ENCODE assay signal across 8 cellular contexts in the genomic region with DNA sequence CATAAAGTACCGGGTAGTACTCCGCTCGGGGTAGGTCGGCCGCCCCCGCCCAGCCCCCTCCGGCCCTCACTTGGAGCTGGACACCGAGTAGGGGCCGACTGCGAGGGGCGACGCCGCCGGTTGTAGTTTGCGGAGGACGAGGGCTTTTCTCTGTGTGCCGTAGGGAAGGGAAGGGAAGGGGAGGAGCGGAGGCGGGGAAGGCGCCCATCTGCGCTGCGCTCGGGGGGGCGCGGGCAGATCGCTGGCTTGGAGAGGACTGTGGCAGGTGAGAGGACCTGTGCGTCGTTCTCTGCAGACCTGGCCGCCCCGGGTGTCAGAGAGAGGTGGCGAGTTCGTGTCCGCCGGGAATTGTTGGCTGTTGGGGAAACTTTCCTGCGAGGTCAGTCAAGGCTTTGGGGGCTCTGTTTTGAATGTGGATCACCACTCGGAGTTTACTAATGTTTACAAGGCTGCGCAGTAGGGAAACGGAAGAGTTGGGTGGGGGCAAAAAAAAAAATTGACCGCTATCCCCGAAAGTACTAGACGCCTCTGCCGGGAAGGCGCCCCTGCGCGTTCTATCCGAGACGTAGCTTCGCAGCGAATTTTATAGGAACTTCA. TPM values are rescaled to one million over a fixed set of nuclear protein-coding genes. Genes with fewer than 3 reads are reported as not detected.
DNase-seq lines count a peak whose midpoint lies in the region; ATAC-seq and TF ChIP-seq lines count a peak whose summit lies in the region.

No MANE protein-coding gene starts in this region.

- peak; percentile 100 for TF ChIP-seq POLR2A in adrenal gland (IDR thresholded peaks at IDR 0.05)

- peak in 2 of 6 experiments; percentile 5 to 15 for TF ChIP-seq CTCF in adrenal gland (IDR thresholded peaks at IDR 0.05)
- TF ChIP-seq CTCF in GM13977 (IDR thresholded peaks at IDR 0.05; ENCODE audit: extremely low read depth, insufficient read depth, missing control alignments), result no peak

- peak overlapping the region; percentile 91 to 100 (median 99) for H3K27ac ChIP-seq in adrenal gland
- H3K27ac ChIP-seq in right cardiac atrium (ENCODE audit: low read length), result peak overlapping the region; percentile 100

- H3K9me3 ChIP-seq in adrenal gland (replicated peaks in 1 of 3), result no peaks in the 10 kb centered on the region
- H3K9me3 ChIP-seq in right cardiac atrium (ENCODE audit: control insufficient read depth, low read length), result no peaks in the 10 kb centered on the region

- intact Hi-C loops in adrenal gland (cut with DNase I), result loop anchor here in 1 of 2 donors (10.0 kb wide), 2 partner anchors 110 to 200 kb away; a partner anchor contains a TSS
- intact Hi-C loops in right cardiac atrium (cut with DNase I), result loop anchor here in 1 of 4 donors (10.0 kb wide), 1 partner anchor 100 kb away; no protein-coding TSS in a partner anchor
- intact Hi-C loops in sciatic nerve (cut with DNase I), result no loop called here

- in situ Hi-C loops in GM13977 (cut with MboI; ENCODE audit: low pct_unique_long_range_greater_than_20kb, low sequenced_read_pairs, unreplicated experiment), result no loop called here

- DNase-seq in activated gamma-delta T cell treated with Interleukin-2 at 50 U/mL for 16 hours (peak; percentile 48), activated gamma-delta T cell (lab: John Stamatoyannopoulos, UW) (no peak), OCI-M1 (lab: John Stamatoyannopoulos, UW) (peak; percentile 78), adrenal gland (peak; percentile 55 to 80 (median 65)), right cardiac atrium (peak; percentile 66 to 89 (median 88)), sciatic nerve (ENCODE audit: low spot score) (peak; percentile 84), GM13977 (ENCODE audit: low spot score) (no peak), NCI-H446 (lab: John Stamatoyannopoulos, UW) (no peak)

- H3K4me3 ChIP-seq in adrenal gland (peak overlapping the region; percentile 56 to 92 (median 84)), right cardiac atrium (ENCODE audit: low read length) (peak overlapping the region; percentile 99)

- ATAC-seq in right cardiac atrium (peak; percentile 6 to 11), sciatic nerve (peak; percentile 19)

- H3K4me1 ChIP-seq in adrenal gland (replicated peaks in 1 of 2) (peaks cover 6 to 30% of the 10 kb centered on the region in 2 donors), right cardiac atrium (ENCODE audit: control insufficient read depth, insufficient read depth, low read length) (peaks cover 3% of the 10 kb centered on the region)

- H3K27me3 ChIP-seq in adrenal gland (no peaks in the 10 kb centered on the region), right cardiac atrium (ENCODE audit: control insufficient read depth, insufficient read depth) (no peaks in the 10 kb centered on the region)

- 0% methylated on average over 34 to 49 of the region's 49 CpGs for WGBS in adrenal gland, 4 donors
- under 1% methylated on average over 49 of the region's 49 CpGs for WGBS in right cardiac atrium

- no peaks in the 10 kb centered on the region for H3K36me3 ChIP-seq in adrenal gland (replicated peaks in 1 of 2)

RNA-seq across cellular contexts. Expression of a gene that starts 1.4 kb away (rescaled TPM):
- total RNA-seq in adrenal gland (10 to 100 TPM in 4 of 8 donors, 1 to 10 TPM in 4; 7.2 to 28.6 (median 10.0) TPM), right cardiac atrium (1 to 10 TPM; 6.2 to 8.7 (median 7.7) TPM), sciatic nerve (17.4 TPM)
- polyA plus RNA-seq in adrenal gland (1 to 10 TPM; 4.3 to 8.8 (median 8.8) TPM), right cardiac atrium (6.6 TPM)

RNA-seq across cellular contexts. Expression of a gene that starts 9.0 kb away (rescaled TPM):
- total RNA-seq in adrenal gland (10 to 100 TPM; 38.5 to 87.1 (median 57.2) TPM), right cardiac atrium (10 to 100 TPM; 36.5 to 50.2 (median 37.4) TPM), sciatic nerve (66.5 TPM)
- polyA plus RNA-seq in adrenal gland (100 to 1,000 TPM in 2 of 3 donors, 10 to 100 TPM in 1; 54.3 to 254 (median 169) TPM), right cardiac atrium (51.0 TPM)

Comparison
In these comparisons a context has a peak if more than half of its experiments do, and no peak if none do; other contexts are left out.
1. DNase-seq: peak in activated gamma-delta T cell treated with Interleukin-2 at 50 U/mL for 16 hours (single experiment), OCI-M1 (single experiment), adrenal gland (7 of 7), right cardiac atrium (3 of 3) and sciatic nerve (single experiment); none in activated gamma-delta T cell (single experiment), GM13977 (single experiment) and NCI-H446 (0 of 2).